In the genomic region with DNA sequence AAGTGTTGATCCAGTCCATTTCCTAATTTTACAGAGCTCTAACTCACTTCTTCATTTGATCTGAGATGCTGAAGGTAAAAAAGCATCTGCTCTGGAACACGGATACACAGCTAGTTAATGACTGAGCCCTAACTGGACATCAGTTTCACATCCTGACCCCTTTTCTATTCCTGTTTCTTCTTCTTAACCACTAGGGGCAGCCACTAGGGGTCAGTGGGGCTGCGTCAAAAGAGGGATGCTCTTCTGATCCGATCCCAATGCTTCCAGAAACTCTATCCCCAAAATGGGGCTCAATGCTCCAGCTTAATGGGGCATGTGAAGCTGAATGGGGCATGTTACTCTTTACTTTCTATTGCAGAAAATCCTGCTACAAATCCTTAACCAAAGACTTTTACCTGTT, we compare ENCODE assay signal across 8 cellular contexts. TPM values are rescaled to one million over a fixed set of nuclear protein-coding genes. Genes with fewer than 3 reads are reported as not detected.
DNase-seq lines count a peak whose midpoint lies in the region; ATAC-seq and TF ChIP-seq lines count a peak whose summit lies in the region.

No MANE protein-coding gene starts in this region.

- no peak overlapping the region for H3K4ac ChIP-seq in H9 (ENCODE audit: low read depth, low read length)

- H3K36me3 Mint-ChIP-seq in H9 (ENCODE audit: insufficient read depth in 1 of 3, low read depth in 3 of 3) = peaks cover 14 to 21% (median 18%) of the 10 kb centered on the region in 3 experiments; a peak in 6 of 7 replicates

- H4K91ac ChIP-seq in H9 (ENCODE audit: insufficient read length, low read depth, low read length) = no peak overlapping the region

- no peak overlapping the region for H4K5ac ChIP-seq in H9 (ENCODE audit: insufficient read length, low read depth, low read length)

- H2BK120ac ChIP-seq in H9 (ENCODE audit: low read depth, low read length, poor library complexity, severe bottlenecking) = no peak overlapping the region

- H3K14ac ChIP-seq in H9 (ENCODE audit: insufficient read depth, low read length) = no peak overlapping the region

- H4K20me1 ChIP-seq in H9 (ENCODE audit: control insufficient read depth, insufficient read depth, insufficient read length) = no peaks in the 10 kb centered on the region

- TF ChIP-seq CTCF in C4-2B (conservative IDR thresholded peaks at IDR 0.05) (peak; percentile 69), H9 (conservative IDR thresholded peaks at IDR 0.05) (peak; percentile 73; the same call in 2 of the 3 replicates)

- no peaks in the 10 kb centered on the region for H3K4me1 ChIP-seq in H9 (ENCODE audit: insufficient read depth, low read length)

- H3K79me2 ChIP-seq in H9 (ENCODE audit: insufficient read depth, low read length) = no peaks in the 10 kb centered on the region

- no peak overlapping the region for H2BK20ac ChIP-seq in H9 (ENCODE audit: low read depth, low read length, poor library complexity, severe bottlenecking)

- peaks cover 23% of the 10 kb centered on the region for H3K9me3 ChIP-seq in H9 (ENCODE audit: control insufficient read depth, low read depth, low read length)

- H3K23me2 ChIP-seq in H9 (ENCODE audit: insufficient read length, low read depth, low read length, poor library complexity, severe bottlenecking) = no peaks in the 10 kb centered on the region

- no peak overlapping the region for H3K4me2 ChIP-seq in H9 (ENCODE audit: insufficient read depth, insufficient read length, low read length)

- DNase-seq in H9 (peak; percentile 35), SK-N-DZ (ENCODE audit: low spot score) (peak; percentile 16), iris pigment epithelial cell (ENCODE audit: low read depth) (peak; percentile 18), dedifferentiated amniotic fluid mesenchymal stem cell (ENCODE audit: extremely low spot score) (no peak)
- DNase-seq in activated naive CD4-positive, alpha-beta T cell treated with anti-CD3 and anti-CD28 coated beads, Interleukin-2, amount 50 U/mL, for 16 hours = no peak
- DNase-seq in activated effector memory CD4-positive, alpha-beta T cell treated with anti-CD3 and anti-CD28 coated beads, Interleukin-2, amount 50 U/mL, for 16 hours = no peak

- H2BK5ac ChIP-seq in H9 (ENCODE audit: insufficient read length, low read length) = no peak overlapping the region

- H3K4me1 Mint-ChIP-seq in H9 = no peaks in the 10 kb centered on the region

- H3K27me3 ChIP-seq in H9 (ENCODE audit: insufficient read depth, low read length) = no peaks in the 10 kb centered on the region

- H2AK5ac ChIP-seq in H9 (ENCODE audit: insufficient read length, low read length) = no peak overlapping the region

- no peak overlapping the region for H3K18ac ChIP-seq in H9 (ENCODE audit: insufficient read length, low read depth, low read length)

- H4K8ac ChIP-seq in H9 (replicated peaks; ENCODE audit: insufficient read length, low read depth, low read length) = no peak overlapping the region

- H2BK15ac ChIP-seq in H9 (ENCODE audit: low read depth, low read length) = no peak overlapping the region

- H3K23ac ChIP-seq in H9 (ENCODE audit: insufficient read length, low read depth, low read length) = no peak overlapping the region

- no peaks in the 10 kb centered on the region for H3K79me1 ChIP-seq in H9 (ENCODE audit: insufficient read depth, low read depth, low read length, poor library complexity, severe bottlenecking)

- no peak overlapping the region for H2AFZ ChIP-seq in H9 (ENCODE audit: low read length)

- H3K56ac ChIP-seq in H9 (ENCODE audit: insufficient read length, low read depth, low read length) = no peak overlapping the region

- H2BK12ac ChIP-seq in H9 (ENCODE audit: insufficient read length, low read depth, low read length) = no peak overlapping the region

- no peak overlapping the region for H3K9ac ChIP-seq in H9 (ENCODE audit: extremely low read depth, insufficient read length, low read length)

- no peak for ATAC-seq in GM21390 (IDR thresholded peaks at IDR 0.05; ENCODE audit: unreplicated experiment)

- H3T11ph ChIP-seq in H9 (ENCODE audit: low read length) = no peak overlapping the region

- no peak overlapping the region for H3K27ac ChIP-seq in C4-2B
- H3K27ac ChIP-seq in H9 (ENCODE audit: insufficient read length, low read depth, low read length) = no peak overlapping the region

- peaks cover 59 to 64% of the 10 kb centered on the region in 2 experiments for H3K9me3 Mint-ChIP-seq in H9

- WGBS in H9 (ENCODE audit: extremely low coverage, insufficient read length, low lambda C conversion rate) = no CpG with 5 or more reads among the region's 3 CpGs

- peak overlapping the region in 1 of 3 experiments; percentile 48; a peak in 1 of 7 replicates for H3K27ac Mint-ChIP-seq in H9

- H3K4me3 Mint-ChIP-seq in H9 = no peak overlapping the region

- peaks cover 1% of the 10 kb centered on the region for H3K27me3 Mint-ChIP-seq in H9 (ENCODE audit: low read depth)

RNA-seq across cellular contexts. Expression of a gene that starts 33.4 kb away (rescaled TPM):
- 22.0 and 24.2 TPM in 2 replicates for total RNA-seq in H9 (2021)
- 7.5 and 8.5 TPM in 2 replicates for polyA plus RNA-seq in SK-N-DZ (2014; cell fraction: cytosol; rRNA removed)
- polyA plus RNA-seq in SK-N-DZ (2014; cell fraction: nucleus; rRNA removed) = 46.0 and 108 TPM in 2 replicates

Comparison
In these comparisons a context has a peak if more than half of its experiments do, and no peak if none do; other contexts are left out.
1. DNase-seq: peak in H9 (single experiment), SK-N-DZ (single experiment) and iris pigment epithelial cell (single experiment); none in dedifferentiated amniotic fluid mesenchymal stem cell (single experiment), activated naive CD4-positive, alpha-beta T cell treated with anti-CD3 and anti-CD28 coated beads, Interleukin-2, amount 50 U/mL, for 16 hours (single experiment) and activated effector memory CD4-positive, alpha-beta T cell treated with anti-CD3 and anti-CD28 coated beads, Interleukin-2, amount 50 U/mL, for 16 hours (single experiment).